ENCODE assay signal across 16 cellular contexts in the genomic region with DNA sequence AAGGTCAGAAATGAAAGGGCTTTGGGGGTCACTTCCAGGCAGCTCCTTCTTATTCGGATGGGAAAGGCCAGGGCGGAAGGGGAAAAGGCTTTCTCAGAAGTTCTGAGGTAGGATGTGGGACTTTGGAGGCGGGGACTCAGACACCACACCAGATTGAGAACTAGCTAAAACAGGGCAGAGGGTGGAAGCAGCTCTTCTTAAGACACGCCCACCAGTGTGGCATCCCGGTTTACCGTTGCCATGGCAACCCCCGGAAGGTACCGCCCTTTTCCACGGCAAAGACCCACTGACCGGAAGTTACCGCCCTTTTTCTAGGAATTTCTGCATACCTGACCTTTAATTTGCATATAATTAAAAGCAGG. TPM values are rescaled to one million over a fixed set of nuclear protein-coding genes. Genes with fewer than 3 reads are reported as not detected.
DNase-seq lines count a peak whose midpoint lies in the region; ATAC-seq and TF ChIP-seq lines count a peak whose summit lies in the region.
"Had no signal": no experiment of that assay in that cellular context is flagged by ENCODE, and none has a peak within 500 bp of the region (broad histone marks: within the 10 kb centered on the region; RNA-seq: fewer than 3 reads in every experiment).

No MANE protein-coding gene starts in this region.

- peak overlapping the region; percentile 79 for H3K9ac ChIP-seq in iPS-15b (ENCODE audit: low read depth, low read length)

- POLR2A ChIA-PET in activated naive CD8-positive, alpha-beta T cell treated with anti-CD3 and anti-CD28 coated beads, Interleukin-2, amount 10 ng/mL, durations not matched to agents 7 days and 5 days (lab: Charles Lee) = no interaction called here
- POLR2A ChIA-PET in GM10248 (lab: Yijun Ruan, JAX) = no interaction called here

- ATAC-seq in activated naive CD8-positive, alpha-beta T cell treated with anti-CD3 and anti-CD28 coated beads, Interleukin-2, amount 10 ng/mL, durations not matched to agents 7 days and 5 days (ENCODE audit: low read depth) = peak; percentile 33
- ATAC-seq in activated naive CD8-positive, alpha-beta T cell treated with anti-CD3 and anti-CD28 coated beads, Interleukin-2, amount 50 U/mL, for 24 hours = no peak
- ATAC-seq in upper lobe of right lung = peak; percentile 82
- ATAC-seq: SK-N-SH treated with all-trans-retinoic acid at 6 μM for 48 hours had no signal

- peak overlapping the region; percentile 63 for H3K27ac ChIP-seq in upper lobe of right lung

- TF ChIP-seq CTCF in upper lobe of right lung (IDR thresholded peaks at IDR 0.05) = no peak
- no peak for TF ChIP-seq CTCF in osteocyte (IDR thresholded peaks at IDR 0.05)
- no peak for TF ChIP-seq CTCF in GM10248 (IDR thresholded peaks at IDR 0.05; ENCODE audit: control extremely low read depth, extremely low read depth, low read depth, missing control alignments)

- H3K36me3 Mint-ChIP-seq in activated naive CD8-positive, alpha-beta T cell treated with anti-CD3 and anti-CD28 coated beads, Interleukin-2, amount 10 ng/mL, durations not matched to agents 7 days and 5 days = no peaks in the 10 kb centered on the region
- no peaks in the 10 kb centered on the region for H3K36me3 Mint-ChIP-seq in activated naive CD8-positive, alpha-beta T cell treated with anti-CD3 and anti-CD28 coated beads, Interleukin-2, amount 50 U/mL, for 24 hours (ENCODE audit: low read depth)
- H3K36me3 Mint-ChIP-seq in osteocyte (ENCODE audit: unreplicated experiment) = no peaks in the 10 kb centered on the region

- H3K36me3 ChIP-seq in iPS-15b (ENCODE audit: control insufficient read depth, insufficient read depth, low read length) (no peaks in the 10 kb centered on the region), upper lobe of right lung (no peaks in the 10 kb centered on the region)

- H3K4me3 ChIP-seq in iPS-15b (ENCODE audit: low read depth, low read length) (peak overlapping the region; percentile 8), upper lobe of right lung (peak overlapping the region; percentile 19)

- H3K4me1 ChIP-seq in iPS-15b (ENCODE audit: control insufficient read depth, insufficient read depth, low read length) (no peaks in the 10 kb centered on the region), upper lobe of right lung (no peaks in the 10 kb centered on the region)

- intact Hi-C loops in upper lobe of right lung (cut with DNase I) = no loop called here

- H3K9me3 ChIP-seq in iPS-15b (ENCODE audit: control insufficient read depth, insufficient read depth, low read length) (no peaks in the 10 kb centered on the region), upper lobe of right lung (no peaks in the 10 kb centered on the region)

- no peak overlapping the region for H3K4me3 Mint-ChIP-seq in activated naive CD8-positive, alpha-beta T cell treated with anti-CD3 and anti-CD28 coated beads, Interleukin-2, amount 10 ng/mL, durations not matched to agents 7 days and 5 days
- no peak overlapping the region for H3K4me3 Mint-ChIP-seq in activated naive CD8-positive, alpha-beta T cell treated with anti-CD3 and anti-CD28 coated beads, Interleukin-2, amount 50 U/mL, for 24 hours
- H3K4me3 Mint-ChIP-seq in osteocyte (ENCODE audit: unreplicated experiment) = no peak overlapping the region
- H3K4me3 Mint-ChIP-seq: neural crest cell had no signal

- H3K27me3 Mint-ChIP-seq in activated naive CD8-positive, alpha-beta T cell treated with anti-CD3 and anti-CD28 coated beads, Interleukin-2, amount 10 ng/mL, durations not matched to agents 7 days and 5 days = peaks cover 44% of the 10 kb centered on the region
- H3K27me3 Mint-ChIP-seq in activated naive CD8-positive, alpha-beta T cell treated with anti-CD3 and anti-CD28 coated beads, Interleukin-2, amount 50 U/mL, for 24 hours = peaks cover 16% of the 10 kb centered on the region
- no peaks in the 10 kb centered on the region for H3K27me3 Mint-ChIP-seq in osteocyte (ENCODE audit: unreplicated experiment)

- H3K27me3 ChIP-seq in iPS-15b (ENCODE audit: control insufficient read depth, insufficient read depth, low read length) (no peaks in the 10 kb centered on the region), upper lobe of right lung (peaks cover 8% of the 10 kb centered on the region)

- no peak for DNase-seq in activated naive CD8-positive, alpha-beta T cell treated with anti-CD3 and anti-CD28 coated beads, Interleukin-2, amount 10 ng/mL, durations not matched to agents 7 days and 5 days
- DNase-seq in activated naive CD8-positive, alpha-beta T cell treated with anti-CD3 and anti-CD28 coated beads, Interleukin-2, amount 50 U/mL, for 24 hours = no peak
- DNase-seq in NOMO-1 treated with DMSO at 0.1 percent for 48 hours (lab: John Stamatoyannopoulos, UW; ENCODE audit: unreplicated experiment) = peak; percentile 79
- DNase-seq in upper lobe of right lung = peak; percentile 85
- DNase-seq in osteocyte (ENCODE audit: extremely low spot score, unreplicated experiment) = no peak
- no peak for DNase-seq in GM10248 (ENCODE audit: extremely low spot score)
- no peak for DNase-seq in stimulated activated naive CD4-positive, alpha-beta T cell (lab: John Stamatoyannopoulos, UW)
- DNase-seq: activated CD4-positive, CD25-positive, alpha-beta regulatory T cell; activated T-cell treated with anti-CD3 and anti-CD28 coated beads, Interleukin-2, amount 50 U/mL, for 48 hours had no signal

- H3K27ac Mint-ChIP-seq in activated naive CD8-positive, alpha-beta T cell treated with anti-CD3 and anti-CD28 coated beads, Interleukin-2, amount 10 ng/mL, durations not matched to agents 7 days and 5 days = no peak overlapping the region
- no peak overlapping the region for H3K27ac Mint-ChIP-seq in activated naive CD8-positive, alpha-beta T cell treated with anti-CD3 and anti-CD28 coated beads, Interleukin-2, amount 50 U/mL, for 24 hours
- H3K27ac Mint-ChIP-seq in osteocyte (ENCODE audit: unreplicated experiment) = no peak overlapping the region

- H3K9me3 Mint-ChIP-seq in activated naive CD8-positive, alpha-beta T cell treated with anti-CD3 and anti-CD28 coated beads, Interleukin-2, amount 10 ng/mL, durations not matched to agents 7 days and 5 days = no peaks in the 10 kb centered on the region
- no peaks in the 10 kb centered on the region for H3K9me3 Mint-ChIP-seq in activated naive CD8-positive, alpha-beta T cell treated with anti-CD3 and anti-CD28 coated beads, Interleukin-2, amount 50 U/mL, for 24 hours
- peaks cover 8% of the 10 kb centered on the region for H3K9me3 Mint-ChIP-seq in osteocyte (ENCODE audit: unreplicated experiment)

- CTCF ChIA-PET in GM10248 (lab: Yijun Ruan, JAX) = interaction anchor here (0.9 to 1.7 kb wide), 3 partner anchors 10 to 74 kb away, joined by 3 to 6 read pairs (median 4); no protein-coding TSS in a partner anchor

- peaks cover 8% of the 10 kb centered on the region for H3K4me1 Mint-ChIP-seq in activated naive CD8-positive, alpha-beta T cell treated with anti-CD3 and anti-CD28 coated beads, Interleukin-2, amount 10 ng/mL, durations not matched to agents 7 days and 5 days
- no peaks in the 10 kb centered on the region for H3K4me1 Mint-ChIP-seq in activated naive CD8-positive, alpha-beta T cell treated with anti-CD3 and anti-CD28 coated beads, Interleukin-2, amount 50 U/mL, for 24 hours
- no peaks in the 10 kb centered on the region for H3K4me1 Mint-ChIP-seq in osteocyte (ENCODE audit: unreplicated experiment)
- H3K4me1 Mint-ChIP-seq: neural crest cell had no signal

RNA-seq across cellular contexts. Expression of a gene that starts 3.8 kb away (rescaled TPM):
- not detected for total RNA-seq in activated naive CD8-positive, alpha-beta T cell treated with anti-CD3 and anti-CD28 coated beads, Interleukin-2, amount 10 ng/mL, durations not matched to agents 7 days and 5 days
- total RNA-seq in upper lobe of right lung (13.5 TPM), osteocyte (not detected in 2 replicates)
- total RNA-seq: astrocyte, MCF 10A, NCI-H460, neural crest cell had no signal

RNA-seq across cellular contexts. Expression of a gene that starts 22.2 kb away (rescaled TPM):
- total RNA-seq in activated naive CD8-positive, alpha-beta T cell treated with anti-CD3 and anti-CD28 coated beads, Interleukin-2, amount 10 ng/mL, durations not matched to agents 7 days and 5 days = not detected
- total RNA-seq in upper lobe of right lung (4.8 TPM), osteocyte (not detected in 2 replicates)
- total RNA-seq: astrocyte, MCF 10A, NCI-H460, neural crest cell, urinary bladder had no signal

RNA-seq across cellular contexts. Expression of a gene that starts 35.8 kb away (rescaled TPM):
- under 1 TPM; 0.55 to 0.57 TPM for total RNA-seq in activated naive CD8-positive, alpha-beta T cell treated with anti-CD3 and anti-CD28 coated beads, Interleukin-2, amount 10 ng/mL, durations not matched to agents 7 days and 5 days
- total RNA-seq in upper lobe of right lung = 18.8 TPM
- total RNA-seq in osteocyte = not detected in 2 replicates
- total RNA-seq: astrocyte, MCF 10A, NCI-H460, neural crest cell had no signal

RNA-seq across cellular contexts. Expression of a gene that starts 48.0 kb away (rescaled TPM):
- 10 to 100 TPM; 75.0 to 79.2 TPM for total RNA-seq in activated naive CD8-positive, alpha-beta T cell treated with anti-CD3 and anti-CD28 coated beads, Interleukin-2, amount 10 ng/mL, durations not matched to agents 7 days and 5 days
- 87.8 TPM for total RNA-seq in upper lobe of right lung
- total RNA-seq in osteocyte = not detected in 2 replicates
- total RNA-seq: astrocyte, MCF 10A, NCI-H460, neural crest cell had no signal

RNA-seq across cellular contexts. Expression of a gene that starts 59.7 kb away (rescaled TPM):
- under 1 TPM; 0.28 to 0.36 TPM for total RNA-seq in activated naive CD8-positive, alpha-beta T cell treated with anti-CD3 and anti-CD28 coated beads, Interleukin-2, amount 10 ng/mL, durations not matched to agents 7 days and 5 days
- 9.1 TPM for total RNA-seq in upper lobe of right lung
- not detected in 2 replicates for total RNA-seq in osteocyte
- total RNA-seq: astrocyte, MCF 10A, NCI-H460, neural crest cell had no signal

Comparison
In these comparisons a context has a peak if more than half of its experiments do, and no peak if none do; other contexts are left out.
1. DNase-seq: peak in NOMO-1 treated with DMSO at 0.1 percent for 48 hours (single experiment) and upper lobe of right lung (single experiment); none in activated naive CD8-positive, alpha-beta T cell treated with anti-CD3 and anti-CD28 coated beads, Interleukin-2, amount 10 ng/mL, durations not matched to agents 7 days and 5 days (single experiment), activated naive CD8-positive, alpha-beta T cell treated with anti-CD3 and anti-CD28 coated beads, Interleukin-2, amount 50 U/mL, for 24 hours (single experiment), osteocyte (single experiment), GM10248 (single experiment) and stimulated activated naive CD4-positive, alpha-beta T cell (0 of 6).
2. RNA of a gene that starts 3.8 kb away (total RNA-seq): 13.5 TPM in upper lobe of right lung (single experiment); not detected in activated naive CD8-positive, alpha-beta T cell treated with anti-CD3 and anti-CD28 coated beads, Interleukin-2, amount 10 ng/mL, durations not matched to agents 7 days and 5 days and not detected in osteocyte; every median in the first group is over 10 times any median in the second.
3. RNA of a gene that starts 35.8 kb away (total RNA-seq): 18.8 TPM in upper lobe of right lung (single experiment); 0.55 to 0.57 TPM in activated naive CD8-positive, alpha-beta T cell treated with anti-CD3 and anti-CD28 coated beads, Interleukin-2, amount 10 ng/mL, durations not matched to agents 7 days and 5 days and not detected in osteocyte; every median in the first group is over 10 times any median in the second.